34 cellular contexts compared by ENCODE assay signal in the genomic region with DNA sequence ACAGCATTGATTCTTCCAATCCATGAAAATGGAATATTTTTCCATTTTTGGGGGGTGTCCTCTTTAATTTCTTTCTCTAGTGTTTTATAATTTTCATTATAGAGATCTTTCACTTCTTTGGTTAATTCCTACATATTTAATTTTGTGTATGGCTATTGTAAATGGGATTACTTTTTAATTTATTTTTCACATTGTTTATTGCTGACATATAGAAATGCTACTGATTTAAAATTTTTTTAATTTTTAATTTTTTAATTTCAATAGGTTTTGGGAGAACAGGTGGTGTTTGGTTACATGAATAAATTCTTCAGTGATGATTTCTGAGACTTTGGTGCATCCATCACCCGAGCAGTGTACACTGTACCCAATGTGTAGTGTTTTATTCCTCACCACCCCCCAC. TPM values are rescaled to one million over a fixed set of nuclear protein-coding genes. Genes with fewer than 3 reads are reported as not detected.
"Had no signal": no experiment of that assay in that cellular context is flagged by ENCODE, and none has a peak within 500 bp of the region (broad histone marks: within the 10 kb centered on the region; RNA-seq: fewer than 3 reads in every experiment).

No MANE protein-coding gene starts in this region.

- H3K27me3 ChIP-seq: stomach, suprapubic skin, testis, thyroid gland, tibial artery, tibial nerve, transverse colon, upper lobe of left lung, upper lobe of right lung, uterus, vagina had no signal

- H3K27ac Mint-ChIP-seq: stimulated activated effector memory CD8-positive, alpha-beta T cell treated with anti-CD3 and anti-CD28 coated beads, Interleukin-12 subunit alpha, Interleukin-12 subunit beta, amount 100 ng/mL, for 72 hours; stimulated activated memory B cell treated with anti-CD40 and anti-IgM and Interleukin-4, amounts not matched to agents 10 μg/mL and 1 μg/mL and 100 μg/mL, for 72 hours; stimulated activated naive B cell treated with anti-CD40 and anti-IgM and Interleukin-4, amounts not matched to agents 10 μg/mL and 1 μg/mL and 100 μg/mL, for 72 hours; stimulated activated naive CD8-positive, alpha-beta T cell treated with anti-CD3 and anti-CD28 coated beads, Interleukin-15, amount 100 ng/mL, for 72 hours; stimulated activated naive CD8-positive, alpha-beta T cell treated with anti-CD3 and anti-CD28 coated beads, Interleukin-15, Interleukin-2, amounts not matched to agents 100 ng/mL and 50 ng/mL, for 24 hours; type B pancreatic cell had no signal

- H3K36me3 Mint-ChIP-seq: stimulated activated effector memory CD8-positive, alpha-beta T cell treated with anti-CD3 and anti-CD28 coated beads, Interleukin-12 subunit alpha, Interleukin-12 subunit beta, amount 100 ng/mL, for 72 hours; stimulated activated memory B cell treated with anti-CD40 and anti-IgM and Interleukin-4, amounts not matched to agents 10 μg/mL and 1 μg/mL and 100 μg/mL, for 72 hours; type B pancreatic cell had no signal

- H3K4me1 ChIP-seq: stomach, suprapubic skin, testis, thyroid gland, tibial artery, tibial nerve, transverse colon, upper lobe of left lung, upper lobe of right lung, uterus, vagina had no signal

- H3K4me3 ChIP-seq: stomach, suprapubic skin, testis, thoracic aorta, thyroid gland, tibial artery, tibial nerve, transverse colon, upper lobe of left lung, upper lobe of right lung, uterus, vagina had no signal

- FAIRE-seq: urothelium cell line had no signal

- DNase-seq: stimulated activated CD4-positive, alpha-beta T cell treated with anti-CD3 and anti-CD28 coated beads, Interleukin-2, amount 100 ng/mL, for 48 hours; stimulated activated CD4-positive, alpha-beta T cell treated with anti-CD3 and anti-CD28 coated beads, Interleukin-4, amount 100 ng/mL, for 1 hour; stimulated activated CD4-positive, alpha-beta T cell treated with anti-CD3 and anti-CD28 coated beads, Interleukin-4, amount 100 ng/mL, for 24 hours; stimulated activated CD4-positive, alpha-beta T cell treated with anti-CD3 and anti-CD28 coated beads, Interleukin-4, amount 100 ng/mL, for 4 hours; stimulated activated CD8-positive, alpha-beta memory T cell treated with anti-CD3 and anti-CD28 coated beads, Interleukin-4, amount 100 ng/mL, for 48 hours; stimulated activated naive B cell treated with anti-CD40 and anti-IgM and Interleukin-4, amounts not matched to agents 10 μg/mL and 1 μg/mL and 100 μg/mL, for 72 hours; stimulated activated naive CD4-positive, alpha-beta T cell; stimulated activated naive CD4-positive, alpha-beta T cell treated with Interleukin-2 at 50 U/mL for 16 hours; stimulated activated naive CD8-positive, alpha-beta T cell treated with anti-CD3 and anti-CD28 coated beads, Interleukin-15, amount 100 ng/mL, for 72 hours; stimulated activated naive CD8-positive, alpha-beta T cell treated with anti-CD3 and anti-CD28 coated beads, Interleukin-15, Interleukin-2, amounts not matched to agents 100 U/mL and 50 U/mL, for 24 hours; stomach; substantia nigra; testis; thyroid gland; tibial artery; transverse colon; trophoblast cell; upper lobe of left lung; upper lobe of right lung; uterus had no signal

- H3K27ac ChIP-seq: stomach, suprapubic skin, testis, thoracic aorta, thyroid gland, tibial artery, tibial nerve, transverse colon, upper lobe of left lung, upper lobe of right lung, uterus, vagina had no signal

- H3K4me1 Mint-ChIP-seq: stimulated activated effector memory CD8-positive, alpha-beta T cell treated with anti-CD3 and anti-CD28 coated beads, Interleukin-12 subunit alpha, Interleukin-12 subunit beta, amount 100 ng/mL, for 72 hours; stimulated activated memory B cell treated with anti-CD40 and anti-IgM and Interleukin-4, amounts not matched to agents 10 μg/mL and 1 μg/mL and 100 μg/mL, for 72 hours; stimulated activated naive B cell treated with anti-CD40 and anti-IgM and Interleukin-4, amounts not matched to agents 10 μg/mL and 1 μg/mL and 100 μg/mL, for 72 hours; stimulated activated naive CD8-positive, alpha-beta T cell treated with anti-CD3 and anti-CD28 coated beads, Interleukin-15, amount 100 ng/mL, for 72 hours had no signal

- H3K27me3 Mint-ChIP-seq: stimulated activated memory B cell treated with anti-CD40 and anti-IgM and Interleukin-4, amounts not matched to agents 10 μg/mL and 1 μg/mL and 100 μg/mL, for 72 hours; type B pancreatic cell had no signal

- H3K9me3 ChIP-seq: testis, thoracic aorta, thyroid gland, tibial artery, upper lobe of left lung, uterus, vagina had no signal

- H3K36me3 ChIP-seq: stomach, suprapubic skin, thoracic aorta, thyroid gland, tibial artery, tibial nerve, transverse colon, upper lobe of left lung, upper lobe of right lung, uterus, vagina had no signal

- H3K4me3 Mint-ChIP-seq: stimulated activated effector memory CD8-positive, alpha-beta T cell treated with anti-CD3 and anti-CD28 coated beads, Interleukin-12 subunit alpha, Interleukin-12 subunit beta, amount 100 ng/mL, for 72 hours; stimulated activated memory B cell treated with anti-CD40 and anti-IgM and Interleukin-4, amounts not matched to agents 10 μg/mL and 1 μg/mL and 100 μg/mL, for 72 hours; stimulated activated naive B cell treated with anti-CD40 and anti-IgM and Interleukin-4, amounts not matched to agents 10 μg/mL and 1 μg/mL and 100 μg/mL, for 72 hours; stimulated activated naive CD8-positive, alpha-beta T cell treated with anti-CD3 and anti-CD28 coated beads, Interleukin-15, amount 100 ng/mL, for 72 hours; stimulated activated naive CD8-positive, alpha-beta T cell treated with anti-CD3 and anti-CD28 coated beads, Interleukin-15, Interleukin-2, amounts not matched to agents 100 ng/mL and 50 ng/mL, for 24 hours; type B pancreatic cell had no signal

- ATAC-seq: stimulated activated effector memory CD8-positive, alpha-beta T cell treated with anti-CD3 and anti-CD28 coated beads, Interleukin-12 subunit alpha, Interleukin-12 subunit beta, amount 100 ng/mL, for 72 hours; stimulated activated memory B cell treated with anti-CD40 and anti-IgM and Interleukin-4, amounts not matched to agents 10 μg/mL and 1 μg/mL and 100 μg/mL, for 72 hours; stimulated activated naive B cell treated with anti-CD40 and anti-IgM and Interleukin-4, amounts not matched to agents 10 μg/mL and 1 μg/mL and 100 μg/mL, for 72 hours; stimulated activated naive CD8-positive, alpha-beta T cell treated with anti-CD3 and anti-CD28 coated beads, Interleukin-15, amount 100 ng/mL, for 72 hours; stimulated activated naive CD8-positive, alpha-beta T cell treated with anti-CD3 and anti-CD28 coated beads, Interleukin-15, Interleukin-2, amounts not matched to agents 100 U/mL and 50 U/mL, for 24 hours; upper lobe of right lung had no signal

RNA-seq across cellular contexts. Expression of gene OOSP4B, which starts 26.6 kb away (rescaled TPM):
- total RNA-seq: stomach, subcutaneous adipose tissue, suprapubic skin, temporal lobe, thoracic aorta, thyroid gland, tibial nerve, transverse colon, upper lobe of left lung, upper lobe of right lung, ureter, urinary bladder, uterus, vagina had no signal
- polyA plus RNA-seq: stomach, urinary bladder had no signal

RNA-seq across cellular contexts. Expression of gene OOSP4A, which starts 26.6 kb away (rescaled TPM):
- total RNA-seq: stomach, subcutaneous adipose tissue, suprapubic skin, temporal lobe, testis, thoracic aorta, thyroid gland, tibial nerve, transverse colon, upper lobe of left lung, upper lobe of right lung, ureter, urinary bladder, uterus, vagina had no signal
- polyA plus RNA-seq: stomach, urinary bladder had no signal

RNA-seq across cellular contexts. Expression of gene OOSP2, which starts 49.8 kb away (rescaled TPM):
- total RNA-seq: stomach, subcutaneous adipose tissue, suprapubic skin, temporal lobe, thoracic aorta, thyroid gland, tibial nerve, transverse colon, upper lobe of left lung, upper lobe of right lung, ureter, urinary bladder, uterus, vagina had no signal
- polyA plus RNA-seq: stomach, urinary bladder had no signal

RNA-seq across cellular contexts. Expression of gene OOSP1, which starts 52.2 kb away (rescaled TPM):
- total RNA-seq: stomach, subcutaneous adipose tissue, suprapubic skin, thoracic aorta, thyroid gland, tibial nerve, transverse colon, upper lobe of right lung, ureter, uterus, vagina had no signal
- polyA plus RNA-seq: stomach, thymus, urinary bladder had no signal
